ENCODE assay signal across 15 cellular contexts in the genomic region with DNA sequence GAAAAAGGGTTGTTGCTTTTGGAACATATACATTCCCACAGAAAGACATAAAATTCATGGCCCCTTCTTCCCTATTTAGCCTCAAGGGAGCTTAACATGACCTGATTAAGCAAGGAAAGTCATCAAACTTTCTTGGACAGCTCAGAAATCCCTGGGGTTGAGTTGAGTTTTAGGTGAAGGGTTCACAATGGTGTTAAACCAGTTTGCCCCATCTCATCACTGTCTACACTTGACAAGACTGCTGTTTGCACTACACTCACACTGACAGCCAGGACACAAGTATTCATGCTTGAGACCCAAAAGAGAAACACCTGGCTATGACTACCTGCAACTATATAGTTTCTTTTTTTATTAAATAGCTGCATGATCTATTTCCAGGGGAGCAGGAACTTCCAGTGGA.
DNase-seq lines count a peak whose midpoint lies in the region; FAIRE-seq and TF ChIP-seq lines count a peak whose summit lies in the region.
"Had no signal": no experiment of that assay in that cellular context is flagged by ENCODE, and none has a peak within 500 bp of the region (broad histone marks: within the 10 kb centered on the region; RNA-seq: fewer than 3 reads in every experiment).

No MANE protein-coding gene starts in this region.

- TF ChIP-seq CTCF in mesothelial cell of epicardium (IDR thresholded peaks at IDR 0.05; ENCODE audit: unreplicated experiment) = no peak

- peaks cover 17% of the 10 kb centered on the region for H3K9me3 Mint-ChIP-seq in mesothelial cell of epicardium

- peak overlapping the region; percentile 83 for H3K27ac Mint-ChIP-seq in mesothelial cell of epicardium
- H3K27ac Mint-ChIP-seq: CD4-positive, CD25-positive, alpha-beta regulatory T cell had no signal

- no peak overlapping the region for H3K27ac ChIP-seq in small intestine (ENCODE audit: low read depth in 1 of 2, low read length in 1 of 2)
- H3K27ac ChIP-seq: BLaER1 treated with 17β-estradiol and CSF1 and Interleukin-3, amounts not matched to agents 10 nM and 100 nM; HL-60 had no signal

- FAIRE-seq in small intestine (lab: Jason Lieb, UNC) = no peak
- FAIRE-seq: GM12892, GM19239 had no signal

- H3K4me1 Mint-ChIP-seq in mesothelial cell of epicardium = peaks cover 40% of the 10 kb centered on the region
- H3K4me1 Mint-ChIP-seq: CD4-positive, CD25-positive, alpha-beta regulatory T cell had no signal

- H3K36me3 ChIP-seq in small intestine (ENCODE audit: control insufficient read depth in 2 of 2, insufficient read depth in 2 of 2, low read length in 2 of 2) = no peaks in the 10 kb centered on the region
- H3K36me3 ChIP-seq: BLaER1 treated with 17β-estradiol and CSF1 and Interleukin-3, amounts not matched to agents 10 nM and 100 nM had no signal

- H3K4me3 Mint-ChIP-seq in mesothelial cell of epicardium = no peak overlapping the region
- H3K4me3 Mint-ChIP-seq: CD4-positive, CD25-positive, alpha-beta regulatory T cell had no signal

- DNase-seq in NCI-H1105 treated with DMSO at 0.1 percent for 48 hours (lab: John Stamatoyannopoulos, UW) = peak; percentile 62
- no peak for DNase-seq in NCI-H1105 (lab: John Stamatoyannopoulos, UW)
- peak; percentile 71 for DNase-seq in DMS53 (lab: John Stamatoyannopoulos, UW)
- DNase-seq in NCI-H510A treated with DMSO at 0.1 percent for 48 hours (lab: John Stamatoyannopoulos, UW) = peak; percentile 80
- DNase-seq in mesothelial cell of epicardium (ENCODE audit: low spot score in 2 of 2, unreplicated experiment in 2 of 2) = no peak
- no peak for DNase-seq in small intestine
- DNase-seq in medulla oblongata (ENCODE audit: extremely low spot score) = no peak
- DNase-seq: 8988T; CD4-positive, CD25-positive, alpha-beta regulatory T cell; DND-41; GDM1 had no signal

- H3K4me3 ChIP-seq in small intestine (ENCODE audit: low read depth in 1 of 2, low read length in 2 of 2) = no peak overlapping the region
- H3K4me3 ChIP-seq: BLaER1 treated with 17β-estradiol and CSF1 and Interleukin-3, amounts not matched to agents 10 nM and 100 nM had no signal

- no peaks in the 10 kb centered on the region for H3K9me3 ChIP-seq in small intestine (ENCODE audit: control insufficient read depth, low read depth)
- H3K9me3 ChIP-seq: BLaER1 treated with 17β-estradiol and CSF1 and Interleukin-3, amounts not matched to agents 10 nM and 100 nM had no signal

- no peaks in the 10 kb centered on the region for H3K27me3 Mint-ChIP-seq in mesothelial cell of epicardium (ENCODE audit: low read depth)

- no peaks in the 10 kb centered on the region for H3K27me3 ChIP-seq in small intestine (ENCODE audit: control insufficient read depth in 2 of 2, insufficient read depth in 2 of 2, low read length in 2 of 2)
- H3K27me3 ChIP-seq: BLaER1 treated with 17β-estradiol and CSF1 and Interleukin-3, amounts not matched to agents 10 nM and 100 nM had no signal

- H3K36me3 Mint-ChIP-seq in mesothelial cell of epicardium = peaks cover 12% of the 10 kb centered on the region
- H3K36me3 Mint-ChIP-seq: CD4-positive, CD25-positive, alpha-beta regulatory T cell had no signal

- no peaks in the 10 kb centered on the region for H3K4me1 ChIP-seq in small intestine (ENCODE audit: control insufficient read depth in 2 of 2, insufficient read depth in 1 of 2, low read depth in 1 of 2, low read length in 1 of 2)
- H3K4me1 ChIP-seq: BLaER1 treated with 17β-estradiol and CSF1 and Interleukin-3, amounts not matched to agents 10 nM and 100 nM had no signal

Comparison
In these comparisons a context has a peak if more than half of its experiments do, and no peak if none do; other contexts are left out.
1. DNase-seq: peak in NCI-H1105 treated with DMSO at 0.1 percent for 48 hours (single experiment), DMS53 (single experiment) and NCI-H510A treated with DMSO at 0.1 percent for 48 hours (single experiment); none in NCI-H1105 (single experiment), mesothelial cell of epicardium (0 of 2), small intestine (single experiment) and medulla oblongata (single experiment).